In the genomic region with DNA sequence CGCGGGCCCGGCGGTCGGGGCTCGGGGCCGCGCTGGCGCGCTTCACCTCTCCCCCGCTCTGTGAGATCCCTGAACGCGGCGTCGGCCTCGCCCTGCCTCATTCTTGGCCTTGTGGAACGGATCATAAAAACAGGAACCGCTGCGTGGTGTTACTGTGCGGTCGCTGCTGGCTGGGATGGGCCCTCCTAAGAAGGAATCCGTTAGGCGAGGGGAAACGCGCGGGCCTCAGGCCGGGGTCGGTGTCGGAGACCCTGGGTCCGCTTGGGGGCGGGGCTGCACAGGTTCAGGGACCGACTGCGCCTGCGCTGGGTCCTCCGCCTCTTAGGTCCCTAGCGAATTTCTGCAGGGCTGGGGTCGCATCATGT, we compare ENCODE assay signal across 8 cellular contexts. TPM values are rescaled to one million over a fixed set of nuclear protein-coding genes. Genes with fewer than 3 reads are reported as not detected.
A peak's percentile ranks its signal among the peaks of the same experiment; 100 is the strongest.
DNase-seq lines count a peak whose midpoint lies in the region; ATAC-seq and TF ChIP-seq lines count a peak whose summit lies in the region.

No MANE protein-coding gene starts in this region.

- no TSS peak for BruUV-seq in Calu3 (replicated peaks; lab: Mats Ljungman, UMichigan)

- no peaks in the 10 kb centered on the region for H3K27me3 Mint-ChIP-seq in Calu3 (ENCODE audit: unreplicated experiment)
- peaks cover 2% of the 10 kb centered on the region for H3K27me3 Mint-ChIP-seq in neural progenitor cell (ENCODE audit: insufficient read depth, low read depth)

- intact Hi-C loops in Calu3 (cut with micrococcal nuclease; ENCODE audit: unreplicated experiment): no loop called here

- CTCF ChIA-PET in Calu3 (lab: Charles Lee): no interaction called here

- H3F3A ChIP-seq in neural progenitor cell (ENCODE audit: low read depth): peaks cover 7% of the 10 kb centered on the region

- peak overlapping the region; percentile 95 for H3K4me2 ChIP-seq in neural progenitor cell

- no peak for TF ChIP-seq EP300 in Ishikawa (IDR thresholded peaks at IDR 0.05; ENCODE audit: borderline replicate concordance)

- H3K27me3 ChIP-seq in RWPE2 (ENCODE audit: insufficient read depth, poor library complexity, severe bottlenecking): no peaks in the 10 kb centered on the region
- no peaks in the 10 kb centered on the region for H3K27me3 ChIP-seq in neural progenitor cell
- H3K27me3 ChIP-seq in stomach smooth muscle (ENCODE audit: control insufficient read depth in 1 of 2, insufficient read depth in 2 of 2, low read length in 2 of 2): no peaks in the 10 kb centered on the region

- H3K9ac ChIP-seq in neural progenitor cell: peak overlapping the region; percentile 48
- H3K9ac ChIP-seq in stomach smooth muscle (ENCODE audit: low read length in 2 of 2): peak overlapping the region; percentile 67 to 82

- peaks cover 49% of the 10 kb centered on the region for H3K36me3 Mint-ChIP-seq in Calu3 (ENCODE audit: insufficient read depth, unreplicated experiment)
- peaks cover 19% of the 10 kb centered on the region for H3K36me3 Mint-ChIP-seq in neural progenitor cell

- H3K27ac Mint-ChIP-seq in Calu3 (ENCODE audit: unreplicated experiment) (peak overlapping the region; percentile 73), neural progenitor cell (no peak overlapping the region)

- peak overlapping the region; percentile 87 for H2AFZ ChIP-seq in neural progenitor cell (replicated peaks)

- ATAC-seq in GM21526 (IDR thresholded peaks at IDR 0.05; ENCODE audit: low FRiP score, unreplicated experiment) (peak; percentile 33), RWPE2 (ENCODE audit: low read depth) (peak; percentile 38)

- peaks cover 28% of the 10 kb centered on the region for H3K4me1 ChIP-seq in RWPE2 (ENCODE audit: insufficient read depth, poor library complexity, severe bottlenecking)
- peaks cover 34% of the 10 kb centered on the region for H3K4me1 ChIP-seq in neural progenitor cell
- H3K4me1 ChIP-seq in stomach smooth muscle (ENCODE audit: control insufficient read depth, insufficient read depth, low read length): peaks cover 9% of the 10 kb centered on the region

- H3K9me3 Mint-ChIP-seq in Calu3 (ENCODE audit: low read depth, unreplicated experiment): no peaks in the 10 kb centered on the region
- no peaks in the 10 kb centered on the region for H3K9me3 Mint-ChIP-seq in neural progenitor cell

- TF ChIP-seq CTCF in Calu3 (IDR thresholded peaks at IDR 0.05; ENCODE audit: unreplicated experiment) (no peak), RWPE2 (IDR thresholded peaks at IDR 0.05; ENCODE audit: poor library complexity, severe bottlenecking) (no peak), foreskin fibroblast (IDR thresholded peaks at IDR 0.05; ENCODE audit: low read depth, low read length) (no peak), neural progenitor cell (IDR thresholded peaks at IDR 0.05) (no peak)

- H3K4me3 ChIP-seq in RWPE2 (ENCODE audit: severe bottlenecking) (peak overlapping the region; percentile 61), foreskin fibroblast (ENCODE audit: low read depth in 1 of 2, low read length in 2 of 2) (peak overlapping the region; percentile 71 to 85), neural progenitor cell (peak overlapping the region; percentile 89), stomach smooth muscle (ENCODE audit: low read length in 2 of 2) (peak overlapping the region; percentile 92 to 98)

- peak overlapping the region; percentile 95 for H3K4me3 Mint-ChIP-seq in Calu3 (ENCODE audit: low read depth, unreplicated experiment)
- H3K4me3 Mint-ChIP-seq in neural progenitor cell: peak overlapping the region; percentile 93

- peaks cover 17% of the 10 kb centered on the region for H3K4me1 Mint-ChIP-seq in Calu3 (ENCODE audit: low read depth, unreplicated experiment)
- peaks cover 42% of the 10 kb centered on the region for H3K4me1 Mint-ChIP-seq in neural progenitor cell

- TF ChIP-seq RAD21 in Ishikawa (IDR thresholded peaks at IDR 0.05; ENCODE audit: low read depth): no peak

- H3K36me3 ChIP-seq in RWPE2 (ENCODE audit: low read depth) (peaks cover 43% of the 10 kb centered on the region), neural progenitor cell (peaks cover 8% of the 10 kb centered on the region), stomach smooth muscle (ENCODE audit: control insufficient read depth in 2 of 2, insufficient read depth in 2 of 2, low read length in 2 of 2) (no peaks in the 10 kb centered on the region)

- H3K27ac ChIP-seq in RWPE2 (ENCODE audit: poor library complexity, severe bottlenecking) (peak overlapping the region; percentile 76), neural progenitor cell (peak overlapping the region; percentile 61), stomach smooth muscle (ENCODE audit: low read length) (peak overlapping the region; percentile 78)

- H3K79me2 ChIP-seq in neural progenitor cell (ENCODE audit: low read depth): peaks cover 53% of the 10 kb centered on the region

- peak; percentile 83 for DNase-seq in Calu3
- DNase-seq in RWPE2 (ENCODE audit: low spot score): peak; percentile 68
- peak; percentile 57 for DNase-seq in activated gamma-delta T cell (lab: John Stamatoyannopoulos, UW)
- DNase-seq in foreskin fibroblast: peak; percentile 30 to 77
- peak; percentile 96 for DNase-seq in neural progenitor cell (ENCODE audit: low spot score)

- H3K9me3 ChIP-seq in RWPE2 (ENCODE audit: severe bottlenecking): no peaks in the 10 kb centered on the region
- no peaks in the 10 kb centered on the region for H3K9me3 ChIP-seq in neural progenitor cell (ENCODE audit: low read depth)
- no peaks in the 10 kb centered on the region for H3K9me3 ChIP-seq in stomach smooth muscle (ENCODE audit: control insufficient read depth in 2 of 2, low read length in 2 of 2)

- peaks cover 46% of the 10 kb centered on the region for H4K20me1 ChIP-seq in neural progenitor cell (ENCODE audit: low read depth)

TF ChIP-seq in Ishikawa, 13 proteins besides CTCF, POLR2A, EP300 and RAD21:
- TF ChIP-seq TEAD4 (IDR thresholded peaks at IDR 0.05) (no peak), CREB1 (IDR thresholded peaks at IDR 0.05; ENCODE audit: low read depth) (no peak), YY1 (IDR thresholded peaks at IDR 0.05; ENCODE audit: low read depth) (no peak), NFIC (IDR thresholded peaks at IDR 0.05) (no peak), TCF12 (IDR thresholded peaks at IDR 0.05; ENCODE audit: low read depth) (no peak), ZBTB7A (IDR thresholded peaks at IDR 0.05; ENCODE audit: low read depth) (peak; percentile 98), FOXM1 (IDR thresholded peaks at IDR 0.05; ENCODE audit: borderline replicate concordance, low read depth) (no peak)
- TF ChIP-seq, protein P1, sequence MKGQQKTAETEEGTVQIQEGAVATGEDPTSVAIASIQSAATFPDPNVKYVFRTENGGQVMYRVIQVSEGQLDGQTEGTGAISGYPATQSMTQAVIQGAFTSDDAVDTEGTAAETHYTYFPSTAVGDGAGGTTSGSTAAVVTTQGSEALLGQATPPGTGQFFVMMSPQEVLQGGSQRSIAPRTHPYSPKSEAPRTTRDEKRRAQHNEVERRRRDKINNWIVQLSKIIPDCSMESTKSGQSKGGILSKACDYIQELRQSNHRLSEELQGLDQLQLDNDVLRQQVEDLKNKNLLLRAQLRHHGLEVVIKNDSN (IDR thresholded peaks at IDR 0.05): no peak
- TF ChIP-seq, protein P2, sequence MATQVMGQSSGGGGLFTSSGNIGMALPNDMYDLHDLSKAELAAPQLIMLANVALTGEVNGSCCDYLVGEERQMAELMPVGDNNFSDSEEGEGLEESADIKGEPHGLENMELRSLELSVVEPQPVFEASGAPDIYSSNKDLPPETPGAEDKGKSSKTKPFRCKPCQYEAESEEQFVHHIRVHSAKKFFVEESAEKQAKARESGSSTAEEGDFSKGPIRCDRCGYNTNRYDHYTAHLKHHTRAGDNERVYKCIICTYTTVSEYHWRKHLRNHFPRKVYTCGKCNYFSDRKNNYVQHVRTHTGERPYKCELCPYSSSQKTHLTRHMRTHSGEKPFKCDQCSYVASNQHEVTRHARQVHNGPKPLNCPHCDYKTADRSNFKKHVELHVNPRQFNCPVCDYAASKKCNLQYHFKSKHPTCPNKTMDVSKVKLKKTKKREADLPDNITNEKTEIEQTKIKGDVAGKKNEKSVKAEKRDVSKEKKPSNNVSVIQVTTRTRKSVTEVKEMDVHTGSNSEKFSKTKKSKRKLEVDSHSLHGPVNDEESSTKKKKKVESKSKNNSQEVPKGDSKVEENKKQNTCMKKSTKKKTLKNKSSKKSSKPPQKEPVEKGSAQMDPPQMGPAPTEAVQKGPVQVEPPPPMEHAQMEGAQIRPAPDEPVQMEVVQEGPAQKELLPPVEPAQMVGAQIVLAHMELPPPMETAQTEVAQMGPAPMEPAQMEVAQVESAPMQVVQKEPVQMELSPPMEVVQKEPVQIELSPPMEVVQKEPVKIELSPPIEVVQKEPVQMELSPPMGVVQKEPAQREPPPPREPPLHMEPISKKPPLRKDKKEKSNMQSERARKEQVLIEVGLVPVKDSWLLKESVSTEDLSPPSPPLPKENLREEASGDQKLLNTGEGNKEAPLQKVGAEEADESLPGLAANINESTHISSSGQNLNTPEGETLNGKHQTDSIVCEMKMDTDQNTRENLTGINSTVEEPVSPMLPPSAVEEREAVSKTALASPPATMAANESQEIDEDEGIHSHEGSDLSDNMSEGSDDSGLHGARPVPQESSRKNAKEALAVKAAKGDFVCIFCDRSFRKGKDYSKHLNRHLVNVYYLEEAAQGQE (IDR thresholded peaks at IDR 0.05; ENCODE audit: low read depth): no peak

RNA-seq across cellular contexts. Expression of a gene that starts 0.4 kb away (rescaled TPM):
- total RNA-seq in Calu3 (2022) (55.8 and 57.7 TPM in 2 replicates), neural progenitor cell (ENCODE audit: low replicate concordance) (134 and 224 TPM in 2 replicates)

RNA-seq across cellular contexts. Expression of a gene that starts 5.2 kb away (rescaled TPM):
- total RNA-seq in Calu3 (2022) (39.8 and 40.2 TPM in 2 replicates), neural progenitor cell (ENCODE audit: low replicate concordance) (51.3 and 72.7 TPM in 2 replicates)

RNA-seq across cellular contexts. Expression of a gene that starts 49.7 kb away (rescaled TPM):
- total RNA-seq in Calu3 (2022) (0.85 and 0.93 TPM in 2 replicates), neural progenitor cell (ENCODE audit: low replicate concordance) (0.45 and 0.74 TPM in 2 replicates)

Comparison
In these comparisons a context has a peak if more than half of its experiments do, and no peak if none do; other contexts are left out.
1. Peak in every context shown above with its lines: DNase-seq, ATAC-seq, H3K4me3 ChIP-seq and H3K27ac ChIP-seq.